8 cellular contexts compared by ENCODE assay signal in the genomic region with DNA sequence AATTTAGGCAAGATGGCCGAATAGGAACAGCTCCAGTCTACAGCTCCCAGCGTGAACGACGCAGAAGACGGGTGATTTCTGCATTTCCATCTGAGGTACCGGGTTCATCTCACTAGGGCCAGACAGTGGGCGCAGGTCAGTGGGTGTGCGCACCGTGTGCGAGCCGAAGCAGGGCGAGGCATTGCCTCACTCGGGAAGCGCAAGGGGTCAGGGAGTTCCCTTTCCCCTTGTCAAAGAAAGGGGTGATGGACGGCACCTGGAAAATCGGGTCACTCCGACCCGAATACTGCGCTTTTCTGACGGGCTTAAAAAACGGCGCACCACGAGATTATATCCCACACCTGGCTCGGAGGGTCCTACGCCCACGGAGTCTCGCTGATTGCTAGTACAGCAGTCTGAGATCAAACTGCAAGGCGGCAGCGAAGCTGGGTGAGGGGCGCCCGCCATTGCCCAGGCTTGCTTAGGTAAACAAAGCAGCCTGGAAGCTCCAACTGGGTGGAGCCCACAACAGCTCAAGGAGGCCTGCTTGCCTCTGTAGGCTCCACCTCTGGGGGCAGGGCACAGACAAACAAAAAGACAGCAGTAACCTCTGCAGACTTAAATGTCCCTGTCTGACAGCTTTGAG. TPM values are rescaled to one million over a fixed set of nuclear protein-coding genes. Genes with fewer than 3 reads are reported as not detected.
"Had no signal": no experiment of that assay in that cellular context is flagged by ENCODE, and none has a peak within 500 bp of the region (broad histone marks: within the 10 kb centered on the region; RNA-seq: fewer than 3 reads in every experiment).

No MANE protein-coding gene starts in this region.

RNA-seq across cellular contexts. Expression of gene PTPRQ, which starts 33.6 kb away (rescaled TPM):
- total RNA-seq: dermis microvascular lymphatic vessel endothelial cell, foreskin keratinocyte, mononuclear cell, natural killer cell had no signal
- polyA plus RNA-seq: foreskin keratinocyte, hepatocyte, immature natural killer cell, neural cell, small intestine had no signal
